In the genomic region with DNA sequence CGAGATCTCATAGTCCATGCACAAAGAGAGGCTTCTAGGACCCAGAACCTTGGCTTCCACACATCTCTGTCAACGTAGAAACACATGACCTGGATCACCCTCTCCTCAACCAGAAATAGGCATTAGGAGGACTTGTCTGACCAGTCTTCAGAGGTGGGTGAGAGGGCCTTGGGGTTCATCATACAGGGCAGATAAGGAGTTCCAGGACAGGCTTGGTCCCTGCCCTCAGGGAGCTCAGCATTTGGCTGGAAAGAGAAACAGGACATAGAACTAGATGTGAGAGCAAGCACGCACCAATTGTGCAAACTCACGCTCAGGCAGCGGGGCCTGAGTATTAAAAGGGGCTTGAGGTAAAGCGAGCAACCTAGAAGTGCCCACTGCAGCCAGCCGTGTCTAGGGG, we compare ENCODE assay signal across 29 cellular contexts. TPM values are rescaled to one million over a fixed set of nuclear protein-coding genes. Genes with fewer than 3 reads are reported as not detected.
DNase-seq lines count a peak whose midpoint lies in the region; ATAC-seq, FAIRE-seq and TF ChIP-seq lines count a peak whose summit lies in the region.
"Had no signal": no experiment of that assay in that cellular context is flagged by ENCODE, and none has a peak within 500 bp of the region (broad histone marks: within the 10 kb centered on the region; RNA-seq: fewer than 3 reads in every experiment).

No MANE protein-coding gene starts in this region.

- H3K27me3 Mint-ChIP-seq in natural killer cell (ENCODE audit: low read depth in 2 of 2): peaks cover 0 to 6% of the 10 kb centered on the region in 2 donors

- DNase-seq in activated T-cell treated with anti-CD3 and anti-CD28 coated beads, Interleukin-2, amount 50 U/mL, for 48 hours: peak; percentile 17 to 22
- no peak for DNase-seq in activated T-cell treated with anti-CD3 and anti-CD28 coated beads, Interleukin-2, amount 50 U/mL, for 1 hour
- DNase-seq in K562 (ENCODE audit: extremely low read depth in 1 of 4, low spot score in 3 of 4) (no peak), natural killer cell (no peak), SIG-M5 treated with dmso at 0.1 percent for 504 hours (lab: John Stamatoyannopoulos, UW; ENCODE audit: unreplicated experiment) (no peak), NCI-H526 treated with DMSO at 0.1 percent for 48 hours (lab: John Stamatoyannopoulos, UW) (no peak), KG1 (lab: John Stamatoyannopoulos, UW) (no peak)
- DNase-seq: DMS53, GDM1, GOT3, Kasumi-1, NCI-H1092 treated with DMSO at 0.1 percent for 48 hours, NCI-H1436 treated with DMSO at 0.1 percent for 48 hours, NCI-H187 treated with DMSO at 0.1 percent for 48 hours, NCI-H2171 treated with DMSO at 0.1 percent for 48 hours, NCI-H345, NCI-H524, NCI-H774, SIG-M5, SK-N-SH had no signal

- peak; percentile 32 for FAIRE-seq in K562 (lab: Jason Lieb, UNC)
- FAIRE-seq: GM12891, RCC 7860 had no signal

- H3K4me3 Mint-ChIP-seq in natural killer cell: peak overlapping the region; percentile 66

- no peaks in the 10 kb centered on the region for H3K9me3 ChIP-seq in K562 (replicated peaks; ENCODE audit: control insufficient read depth, insufficient read depth, low read depth, low read length)
- H3K9me3 ChIP-seq: BLaER1, SK-N-SH had no signal

- intact Hi-C loops in K562 (cut with micrococcal nuclease): no loop called here
- intact Hi-C loops in natural killer cell (cut with micrococcal nuclease): no loop called here

- TF ChIP-seq EP300 in K562 (IDR thresholded peaks at IDR 0.05; ENCODE audit: low read length): no peak

- POLR2A ChIA-PET in K562 (lab: Yijun Ruan, JAX): interaction anchor here (0.5 kb wide), 1 partner anchor 109 kb away, joined by 3 read pairs; no protein-coding TSS in a partner anchor

- no peaks in the 10 kb centered on the region for H3K9me3 Mint-ChIP-seq in natural killer cell

- TF ChIP-seq CTCF in K562 (IDR thresholded peaks at IDR 0.05 in 2 of 3, conservative IDR thresholded peaks at IDR 0.05 in 1 of 3; ENCODE audit: insufficient read depth in 2 of 3, low read depth in 1 of 3, low read length in 3 of 3) (no peak), natural killer cell (IDR thresholded peaks at IDR 0.05) (no peak)

- in situ Hi-C loops in K562 (cut with MboI): no loop called here

- peaks cover 3 to 35% of the 10 kb centered on the region in 2 experiments; a peak in 3 of 5 replicates for H3K27me3 ChIP-seq in K562 (ENCODE audit: control insufficient read depth in 2 of 2, insufficient read depth in 2 of 2, low read length in 2 of 2)

- CTCF ChIA-PET in K562 (lab: Yijun Ruan, JAX; ENCODE audit: low intra/inter-chr PET ratio): no interaction called here

- no peak overlapping the region for H3K27ac Mint-ChIP-seq in natural killer cell
- H3K27ac Mint-ChIP-seq: CD4-positive, CD25-positive, alpha-beta regulatory T cell had no signal

- BruUV-seq in K562 (replicated peaks; lab: Mats Ljungman, UMichigan): no TSS peak

- ATAC-seq in K562: no peak
- no peak for ATAC-seq in natural killer cell
- ATAC-seq: HCT116 had no signal

- no peaks in the 10 kb centered on the region for H3K36me3 ChIP-seq in K562 (ENCODE audit: control insufficient read depth, insufficient read depth, low read length)
- H3K36me3 ChIP-seq: BLaER1 had no signal

- H3K36me3 Mint-ChIP-seq in natural killer cell: no peaks in the 10 kb centered on the region
- H3K36me3 Mint-ChIP-seq: CD4-positive, CD25-positive, alpha-beta regulatory T cell had no signal

- no peak overlapping the region for H3K27ac ChIP-seq in K562 (ENCODE audit: extremely low read depth, low read depth, low read length)
- H3K27ac ChIP-seq: BLaER1 had no signal

- no peak overlapping the region for H3K4me3 ChIP-seq in K562
- H3K4me3 ChIP-seq: BLaER1 had no signal

- H3K4me2 ChIP-seq in K562 (ENCODE audit: insufficient read depth, low read length): no peak overlapping the region
- H3K4me2 ChIP-seq: BLaER1, SK-N-SH had no signal

- peaks cover 11 to 29% of the 10 kb centered on the region in 2 experiments; a peak in 4 of 5 replicates for H3K4me1 ChIP-seq in K562 (replicated peaks in 1 of 2; ENCODE audit: control insufficient read depth in 2 of 2, insufficient read depth in 2 of 2, low read length in 2 of 2)

- 54% methylated on average over 7 of the region's 7 CpGs for WGBS in K562 (ENCODE audit: insufficient coverage, low coverage, missing lambda C conversion rate)

- no peak overlapping the region for H2AFZ ChIP-seq in K562 (ENCODE audit: low read depth, low read length)

- TF ChIP-seq POLR2A in K562 (conservative IDR thresholded peaks at IDR 0.05): no peak

- H3K4me1 Mint-ChIP-seq in natural killer cell: peaks cover 7 to 26% of the 10 kb centered on the region in 2 donors

- no peaks in the 10 kb centered on the region for H4K20me1 ChIP-seq in K562 (replicated peaks; ENCODE audit: control insufficient read depth, insufficient read depth, low read length)
- H4K20me1 ChIP-seq: BLaER1 had no signal

- no peak for TF ChIP-seq RAD21 in K562 (CRISPR knock-in tag; conservative IDR thresholded peaks at IDR 0.05 in 1 of 2, IDR thresholded peaks at IDR 0.05 in 1 of 2)

- no peaks in the 10 kb centered on the region for H3K79me2 ChIP-seq in K562 (ENCODE audit: control insufficient read depth, insufficient read depth, low read length)

- no peak overlapping the region for H3K9ac ChIP-seq in K562 (ENCODE audit: insufficient read depth in 1 of 2, low read depth in 2 of 2, low read length in 2 of 2)
- H3K9ac ChIP-seq: BLaER1, SK-N-SH had no signal

- no peaks in the 10 kb centered on the region for H3K9me1 ChIP-seq in K562 (ENCODE audit: control insufficient read depth, insufficient read depth, low read length)

TF ChIP-seq in K562, 482 proteins besides CTCF, POLR2A, EP300 and RAD21 (continues in another document):
- TF ChIP-seq CHCHD3 (CRISPR knock-in tag; IDR thresholded peaks at IDR 0.05) (no peak), ZNF551 (CRISPR knock-in tag; IDR thresholded peaks at IDR 0.05) (no peak), DNMT1 (IDR thresholded peaks at IDR 0.05) (no peak)

RNA-seq across cellular contexts. Expression of a gene that starts 28.6 kb away (rescaled TPM):
- not detected in 2 replicates for total RNA-seq in K562 (2011; cell fraction: chromatin; rRNA removed; ENCODE audit: low replicate concordance)
- not detected in 2 replicates for total RNA-seq in K562 (2011; cell fraction: nucleolus; rRNA removed)
- not detected in 2 replicates for total RNA-seq in K562 (2011; cell fraction: nucleoplasm; rRNA removed)
- not detected in 2 replicates for total RNA-seq in K562 (2014; rRNA removed)
- total RNA-seq in K562 (2014; rRNA removed; fragmentation: Illumina TruSeq; extraction: Trizol): not detected in 2 replicates
- total RNA-seq in K562 (2015; rRNA removed; fragmentation: Illumina TruSeq; extraction: Trizol): not detected in 2 replicates
- not detected in 2 replicates for total RNA-seq in K562 (2021)
- polyA plus RNA-seq in K562 (2011; rRNA removed): not detected in 2 replicates
- polyA plus RNA-seq in K562 (2011; cell fraction: cytosol; rRNA removed): not detected in 2 replicates
- not detected in 2 replicates for polyA plus RNA-seq in K562 (2011; cell fraction: nucleus; rRNA removed)
- not detected in 2 replicates for polyA plus RNA-seq in K562 (2012)
- not detected in 2 replicates for polyA plus RNA-seq in K562 (2014; fragmentation: Illumina TruSeq; extraction: Trizol)
- not detected for polyA plus RNA-seq in K562 (2014; fragmentation: Nextera tagmentation; extraction: Ambion mirVana)
- not detected in 2 replicates for polyA plus RNA-seq in K562 (2014; rRNA removed)
- not detected in 2 replicates for polyA minus RNA-seq in K562 (2011; rRNA and poly(A)+ RNA removed)
- not detected in 2 replicates for polyA minus RNA-seq in K562 (2011; cell fraction: cytosol; rRNA and poly(A)+ RNA removed)
- not detected in 2 replicates for polyA minus RNA-seq in K562 (2011; cell fraction: nucleus; rRNA and poly(A)+ RNA removed)
- total RNA-seq in natural killer cell: not detected
- total RNA-seq: A172; CD4-positive, CD25-positive, alpha-beta regulatory T cell; Daoy; HT-29; M059J had no signal
- polyA plus RNA-seq: CD4-positive, CD25-positive, alpha-beta regulatory T cell; SK-N-SH had no signal

RNA-seq across cellular contexts. Expression of a gene that starts 40.3 kb away (rescaled TPM):
- total RNA-seq in K562 (2011; cell fraction: chromatin; rRNA removed; ENCODE audit: low replicate concordance): 42.1 and 110 TPM in 2 replicates
- total RNA-seq in K562 (2011; cell fraction: nucleolus; rRNA removed): 65.9 and 71.5 TPM in 2 replicates
- total RNA-seq in K562 (2011; cell fraction: nucleoplasm; rRNA removed): 61.0 and 61.4 TPM in 2 replicates
- 32.0 and 39.5 TPM in 2 replicates for total RNA-seq in K562 (2014; rRNA removed)
- total RNA-seq in K562 (2014; rRNA removed; fragmentation: Illumina TruSeq; extraction: Trizol): 27.8 and 30.7 TPM in 2 replicates
- 34.7 and 37.2 TPM in 2 replicates for total RNA-seq in K562 (2015; rRNA removed; fragmentation: Illumina TruSeq; extraction: Trizol)
- total RNA-seq in K562 (2021): 43.4 and 44.4 TPM in 2 replicates
- 32.8 and 46.7 TPM in 2 replicates for polyA plus RNA-seq in K562 (2011; rRNA removed)
- polyA plus RNA-seq in K562 (2011; cell fraction: cytosol; rRNA removed): 31.4 and 48.2 TPM in 2 replicates
- 43.5 and 96.9 TPM in 2 replicates for polyA plus RNA-seq in K562 (2011; cell fraction: nucleus; rRNA removed)
- polyA plus RNA-seq in K562 (2012): 30.6 and 31.1 TPM in 2 replicates
- polyA plus RNA-seq in K562 (2014; fragmentation: Illumina TruSeq; extraction: Trizol): 49.9 and 56.8 TPM in 2 replicates
- polyA plus RNA-seq in K562 (2014; fragmentation: Nextera tagmentation; extraction: Ambion mirVana): 10 to 100 TPM; 11.4 to 20.8 TPM
- 31.7 and 51.6 TPM in 2 replicates for polyA plus RNA-seq in K562 (2014; rRNA removed)
- polyA minus RNA-seq in K562 (2011; rRNA and poly(A)+ RNA removed): 19.6 and 36.4 TPM in 2 replicates
- 9.3 and 21.5 TPM in 2 replicates for polyA minus RNA-seq in K562 (2011; cell fraction: cytosol; rRNA and poly(A)+ RNA removed)
- polyA minus RNA-seq in K562 (2011; cell fraction: nucleus; rRNA and poly(A)+ RNA removed): 23.3 and 27.6 TPM in 2 replicates
- 10 to 100 TPM; 12.2 to 25.3 (median 12.2) TPM for total RNA-seq in natural killer cell

RNA-seq across cellular contexts. Expression of a gene that starts 59.3 kb away (rescaled TPM):
- 11.4 and 34.2 TPM in 2 replicates for total RNA-seq in K562 (2011; cell fraction: chromatin; rRNA removed; ENCODE audit: low replicate concordance)
- 47.5 and 50.4 TPM in 2 replicates for total RNA-seq in K562 (2011; cell fraction: nucleolus; rRNA removed)
- 38.3 and 45.1 TPM in 2 replicates for total RNA-seq in K562 (2011; cell fraction: nucleoplasm; rRNA removed)
- total RNA-seq in K562 (2014; rRNA removed) (43.1 and 47.4 TPM in 2 replicates), K562 (2014; rRNA removed; fragmentation: Illumina TruSeq; extraction: Trizol) (26.1 and 32.9 TPM in 2 replicates), K562 (2015; rRNA removed; fragmentation: Illumina TruSeq; extraction: Trizol) (33.8 and 33.9 TPM in 2 replicates), K562 (2021) (36.3 and 41.2 TPM in 2 replicates), natural killer cell (1 to 10 TPM; 8.3 to 9.7 (median 9.1) TPM)
- polyA plus RNA-seq in K562 (2011; rRNA removed) (23.3 and 34.2 TPM in 2 replicates), K562 (2014; fragmentation: Illumina TruSeq; extraction: Trizol) (36.1 and 38.5 TPM in 2 replicates), K562 (2014; fragmentation: Nextera tagmentation; extraction: Ambion mirVana) (10 to 100 TPM in 1 of 2 experiments, 1 to 10 TPM in 1; 7.3 to 10.7 TPM), K562 (2014; rRNA removed) (40.9 and 43.1 TPM in 2 replicates)
- polyA plus RNA-seq in K562 (2011; cell fraction: cytosol; rRNA removed): 27.5 and 84.8 TPM in 2 replicates
- 13.6 and 23.0 TPM in 2 replicates for polyA plus RNA-seq in K562 (2011; cell fraction: nucleus; rRNA removed)
- polyA plus RNA-seq in K562 (2012): 34.4 and 39.4 TPM in 2 replicates
- polyA minus RNA-seq in K562 (2011; rRNA and poly(A)+ RNA removed): 9.2 and 20.3 TPM in 2 replicates
- polyA minus RNA-seq in K562 (2011; cell fraction: cytosol; rRNA and poly(A)+ RNA removed): 9.3 and 18.8 TPM in 2 replicates
- 6.7 and 7.3 TPM in 2 replicates for polyA minus RNA-seq in K562 (2011; cell fraction: nucleus; rRNA and poly(A)+ RNA removed)

Comparison
In these comparisons a context has a peak if more than half of its experiments do, and no peak if none do; other contexts are left out.
1. DNase-seq: peak in activated T-cell treated with anti-CD3 and anti-CD28 coated beads, Interleukin-2, amount 50 U/mL, for 48 hours (2 of 2); none in activated T-cell treated with anti-CD3 and anti-CD28 coated beads, Interleukin-2, amount 50 U/mL, for 1 hour (single experiment), K562 (0 of 4), natural killer cell (single experiment), SIG-M5 treated with dmso at 0.1 percent for 504 hours (single experiment), NCI-H526 treated with DMSO at 0.1 percent for 48 hours (single experiment) and KG1 (single experiment).